In the genomic region with DNA sequence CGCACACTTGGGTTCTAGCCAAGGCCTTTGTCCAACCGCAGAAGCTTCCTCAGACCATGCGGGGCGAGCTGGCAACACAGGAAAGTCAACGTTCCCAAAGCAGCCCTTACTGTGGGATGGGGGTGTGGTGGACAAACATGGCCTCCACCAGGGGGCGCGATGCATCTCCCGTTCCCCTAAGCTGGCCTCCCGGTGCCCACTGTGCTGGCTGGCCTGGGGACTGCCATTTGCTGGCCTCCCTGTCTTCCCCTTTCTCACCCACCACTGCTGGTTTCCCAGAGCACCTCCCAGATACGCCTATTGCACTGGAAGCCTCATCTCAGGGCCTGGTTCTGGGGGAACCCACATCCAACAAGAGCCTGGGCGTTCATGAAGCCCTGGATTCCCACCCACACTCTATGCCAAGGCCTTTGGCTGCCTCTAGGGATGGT, we compare ENCODE assay signal across 8 cellular contexts.
DNase-seq lines count a peak whose midpoint lies in the region; ATAC-seq and TF ChIP-seq lines count a peak whose summit lies in the region.

No MANE protein-coding gene starts in this region.

- H3K4me1 Mint-ChIP-seq in activated CD4-positive, alpha-beta T cell treated with anti-CD3 and anti-CD28 coated beads, Interleukin-2, amount 10 ng/mL, durations not matched to agents 24 days and 14 days: peaks cover 7% of the 10 kb centered on the region

- intact Hi-C loops in activated CD4-positive, alpha-beta T cell treated with anti-CD3 and anti-CD28 coated beads, Interleukin-2, amount 10 ng/mL, durations not matched to agents 24 days and 14 days (cut with micrococcal nuclease): no loop called here

- DNase-seq in HT-29 (ENCODE audit: low spot score) (peak; percentile 33), fibroblast of pulmonary artery (ENCODE audit: low read depth) (peak; percentile 54), retinal pigment epithelial cell (ENCODE audit: low read depth) (no peak), ureter (ENCODE audit: low spot score) (no peak), NCI-H510A (lab: John Stamatoyannopoulos, UW) (no peak)
- peak; percentile 76 for DNase-seq in activated CD4-positive, alpha-beta T cell treated with anti-CD3 and anti-CD28 coated beads, Interleukin-2, amount 10 ng/mL, durations not matched to agents 24 days and 14 days

- H3K9me3 Mint-ChIP-seq in activated CD4-positive, alpha-beta T cell treated with anti-CD3 and anti-CD28 coated beads, Interleukin-2, amount 10 ng/mL, durations not matched to agents 24 days and 14 days: no peaks in the 10 kb centered on the region

- no peak overlapping the region for H3K4me3 ChIP-seq in fibroblast of pulmonary artery (replicated peaks; ENCODE audit: low read depth, low read length)
- no peak overlapping the region for H3K4me3 ChIP-seq in retinal pigment epithelial cell (ENCODE audit: low read length)

- no peak for ATAC-seq in GM18873 (IDR thresholded peaks at IDR 0.05; ENCODE audit: low FRiP score, unreplicated experiment)

- no peak overlapping the region for H3K27ac Mint-ChIP-seq in activated CD4-positive, alpha-beta T cell treated with anti-CD3 and anti-CD28 coated beads, Interleukin-2, amount 10 ng/mL, durations not matched to agents 24 days and 14 days

- peak; percentile 72 for TF ChIP-seq CTCF in C4-2B (conservative IDR thresholded peaks at IDR 0.05)
- TF ChIP-seq CTCF in fibroblast of pulmonary artery (IDR thresholded peaks at IDR 0.05; ENCODE audit: low read length, missing control alignments): peak; percentile 53
- peak; percentile 51 for TF ChIP-seq CTCF in retinal pigment epithelial cell (conservative IDR thresholded peaks at IDR 0.05; ENCODE audit: low read depth, low read length)

- no peak overlapping the region for H3K27ac ChIP-seq in C4-2B

- H3K27me3 Mint-ChIP-seq in activated CD4-positive, alpha-beta T cell treated with anti-CD3 and anti-CD28 coated beads, Interleukin-2, amount 10 ng/mL, durations not matched to agents 24 days and 14 days: peaks cover 32% of the 10 kb centered on the region

- no peaks in the 10 kb centered on the region for H3K36me3 Mint-ChIP-seq in activated CD4-positive, alpha-beta T cell treated with anti-CD3 and anti-CD28 coated beads, Interleukin-2, amount 10 ng/mL, durations not matched to agents 24 days and 14 days (ENCODE audit: low read depth)

- H3K4me3 Mint-ChIP-seq in activated CD4-positive, alpha-beta T cell treated with anti-CD3 and anti-CD28 coated beads, Interleukin-2, amount 10 ng/mL, durations not matched to agents 24 days and 14 days: no peak overlapping the region

Comparison
In these comparisons a context has a peak if more than half of its experiments do, and no peak if none do; other contexts are left out.
1. DNase-seq: peak in HT-29 (single experiment), activated CD4-positive, alpha-beta T cell treated with anti-CD3 and anti-CD28 coated beads, Interleukin-2, amount 10 ng/mL, durations not matched to agents 24 days and 14 days (single experiment) and fibroblast of pulmonary artery (single experiment); none in retinal pigment epithelial cell (single experiment), ureter (single experiment) and NCI-H510A (single experiment).
2. Peak in every context shown above with its lines, with median percentiles within 50 percentile points of each other: CTCF ChIP-seq.